1 cellular context compared by ENCODE assay signal in the genomic region with DNA sequence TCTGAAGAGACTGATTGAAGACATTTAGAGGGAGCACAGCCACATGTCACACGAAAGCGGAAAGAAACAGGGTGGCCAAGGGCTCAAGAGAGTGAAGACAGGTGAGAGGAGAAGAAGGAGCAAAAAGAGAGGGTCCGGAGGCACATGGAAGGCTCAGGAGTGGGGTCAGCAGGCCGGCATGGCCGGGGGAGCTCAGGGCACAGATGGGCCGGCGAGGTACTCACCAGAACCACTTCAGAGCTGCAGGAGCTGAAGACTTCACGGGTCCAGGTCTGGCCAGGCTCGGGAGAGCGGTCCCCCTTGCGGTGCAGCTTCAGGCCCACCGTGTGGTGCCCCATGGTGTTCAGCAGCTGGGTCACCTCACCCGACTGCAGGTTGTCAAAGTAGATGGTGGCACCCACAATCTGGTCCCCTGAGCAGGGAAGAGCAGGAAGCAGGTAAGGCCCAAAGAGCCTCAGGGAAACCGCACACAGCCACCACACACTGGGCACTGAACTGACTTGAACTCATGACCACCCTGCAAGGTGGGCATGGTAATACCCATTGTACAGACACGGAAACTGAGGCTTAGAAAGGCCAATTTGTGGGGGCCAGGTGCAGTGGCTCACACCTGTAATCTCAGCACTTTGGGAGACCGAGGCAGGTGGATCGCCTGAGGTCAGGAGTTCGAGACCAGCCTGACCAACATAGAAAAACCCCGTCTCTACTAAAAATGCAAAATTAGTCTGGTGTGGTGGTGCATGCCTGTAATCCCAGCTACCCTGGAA.
TF ChIP-seq lines count a peak whose summit lies in the region.

No MANE protein-coding gene starts in this region.

TF ChIP-seq in K562, 482 proteins besides CTCF, POLR2A, EP300 and RAD21:
- TF ChIP-seq MAFF (IDR thresholded peaks at IDR 0.05; ENCODE audit: low read length) (no peak), U2AF2 (optimal IDR thresholded peaks at IDR 0.05; ENCODE audit: low read depth, low read length) (no peak), NR4A1 (CRISPR knock-in tag; IDR thresholded peaks at IDR 0.05) (no peak), NR4A1 (tag; IDR thresholded peaks at IDR 0.05) (no peak), MCM2 (IDR thresholded peaks at IDR 0.05; ENCODE audit: low read depth) (no peak), RBM17 (IDR thresholded peaks at IDR 0.05; ENCODE audit: borderline replicate concordance, low read depth, low read length) (no peak), IRF2 (CRISPR knock-in tag; IDR thresholded peaks at IDR 0.05) (0 out of 2 replicates have a peak, but pooled peaks have one; percentile 26), NR2C1 (IDR thresholded peaks at IDR 0.05) (no peak), NR2C1 (tag; IDR thresholded peaks at IDR 0.05) (no peak), MAFK (IDR thresholded peaks at IDR 0.05; ENCODE audit: low read length) (no peak), BCOR (IDR thresholded peaks at IDR 0.05) (peak; percentile 61; the same call in 1 of the 2 replicates)
